Comparison of ENCODE assay signal across 8 cellular contexts in genomic region chr1:212035123-212035834, GRCh38. TPM values are rescaled to one million over a fixed set of nuclear protein-coding genes. Genes with fewer than 3 reads are reported as not detected.
DNase-seq lines count a peak whose midpoint lies in the region; ATAC-seq and TF ChIP-seq lines count a peak whose summit lies in the region.

TSS of gene DTL (plus strand) at chr1:212035748. CDS start at chr1:212035891, 143 bp downstream.
TSS of gene INTS7 (minus strand) at chr1:212035557. CDS start at chr1:212035437, 120 bp downstream.

- intact Hi-C loops in mammary epithelial cell (cut with micrococcal nuclease) = loop anchor here (1.0 to 10.0 kb wide), 7 partner anchors 23 to 460 kb away; partner anchors contain the start of genes LPGAT1 and SLC30A1

- BruUV-seq in mammary epithelial cell (replicated peaks; lab: Mats Ljungman, UMichigan) = TSS peak; percentile 49

- DNase-seq in AG08396 (ENCODE audit: low spot score) (peak; percentile 98), NCI-H2227 (lab: John Stamatoyannopoulos, UW; ENCODE audit: unreplicated experiment) (peak; percentile 100), WERI-Rb-1 (peak; percentile 100), mammary epithelial cell (peak; percentile 99)

- dilution Hi-C loops in mammary epithelial cell (cut with HindIII; ENCODE audit: low sequenced_read_pairs) = no loop called here

- H3K79me2 ChIP-seq in mammary epithelial cell (ENCODE audit: insufficient read depth, low read length) = peaks cover 78% of the 10 kb centered on the region

- H2AFZ ChIP-seq in mammary epithelial cell (ENCODE audit: low read depth, low read length) = peak within 1 kb of the TSS; percentile 96

- ATAC-seq in GM18907 (IDR thresholded peaks at IDR 0.05; ENCODE audit: unreplicated experiment) = peak; percentile 84
- peak; percentile 78 for ATAC-seq in HG03159 (IDR thresholded peaks at IDR 0.05; ENCODE audit: unreplicated experiment)

- WGBS in mammary epithelial cell (ENCODE audit: low coverage, missing lambda C conversion rate) = 2% methylated on average over 41 of the region's 53 CpGs

- H4K20me1 ChIP-seq in mammary epithelial cell (ENCODE audit: insufficient read depth, low read length) = no peaks in the 10 kb centered on the region

- H3K4me2 ChIP-seq in mammary epithelial cell (ENCODE audit: insufficient read depth, low read depth, low read length) = peak within 1 kb of the TSS; percentile 81

- H3K4me1 ChIP-seq in mammary epithelial cell (ENCODE audit: insufficient read depth, low read length) (peaks cover 30% of the 10 kb centered on the region), skeletal muscle tissue (ENCODE audit: control insufficient read depth in 3 of 3, insufficient read depth in 3 of 3, low read length in 3 of 3) (peaks cover 13 to 18% (median 18%) of the 10 kb centered on the region in 3 donors)

- H3K9me3 ChIP-seq in WERI-Rb-1 (ENCODE audit: severe bottlenecking) (no peaks in the 10 kb centered on the region), mammary epithelial cell (replicated peaks; ENCODE audit: insufficient read depth, low read length) (no peaks in the 10 kb centered on the region), iPS-18c (ENCODE audit: control insufficient read depth, insufficient read depth, low read length) (no peaks in the 10 kb centered on the region), skeletal muscle tissue (ENCODE audit: control insufficient read depth in 3 of 3, low read length in 3 of 3) (no peaks in the 10 kb centered on the region)

- H3K9ac ChIP-seq in mammary epithelial cell (ENCODE audit: insufficient read depth, low read length) (peak within 1 kb of the TSS; percentile 100), skeletal muscle tissue (ENCODE audit: low read depth in 1 of 3, low read length in 3 of 3) (peak within 1 kb of the TSS; percentile 81 to 94 (median 84))

- CTCF ChIA-PET in mammary epithelial cell (lab: Charles Lee; ENCODE audit: low non-redundant PET) = interaction anchor here (0.6 to 2.1 kb wide), 16 partner anchors 18 to 708 kb away, joined by 3 to 29 read pairs (median 5); partner anchors contain the start of gene NEK2

- H3K27ac ChIP-seq in WERI-Rb-1 = peak within 1 kb of the TSS; percentile 96
- H3K27ac ChIP-seq in mammary epithelial cell (ENCODE audit: insufficient read depth, low read depth, low read length) = peak within 1 kb of the TSS; percentile 86
- H3K27ac ChIP-seq in skeletal muscle tissue (ENCODE audit: low read depth, low read length) = peak within 1 kb of the TSS; percentile 77

- TF ChIP-seq CTCF in WERI-Rb-1 (IDR thresholded peaks at IDR 0.05; ENCODE audit: low read depth, low read length) = peak; percentile 95
- peak; percentile 77 to 84 for TF ChIP-seq CTCF in mammary epithelial cell (conservative IDR thresholded peaks at IDR 0.05 in 1 of 2, IDR thresholded peaks at IDR 0.05 in 1 of 2; ENCODE audit: extremely low read depth in 1 of 2, insufficient read depth in 1 of 2, low read depth in 1 of 2, low read length in 2 of 2)

- H3K27me3 ChIP-seq in WERI-Rb-1 (ENCODE audit: insufficient read depth, low read depth, severe bottlenecking) = no peaks in the 10 kb centered on the region
- no peaks in the 10 kb centered on the region for H3K27me3 ChIP-seq in mammary epithelial cell (ENCODE audit: insufficient read depth, low read length)
- no peaks in the 10 kb centered on the region for H3K27me3 ChIP-seq in skeletal muscle tissue (ENCODE audit: control insufficient read depth in 3 of 3, insufficient read depth in 3 of 3, low read length in 3 of 3)

- H3K36me3 ChIP-seq in WERI-Rb-1 (peaks cover 59% of the 10 kb centered on the region), mammary epithelial cell (ENCODE audit: insufficient read depth, low read length) (no peaks in the 10 kb centered on the region), skeletal muscle tissue (ENCODE audit: control insufficient read depth in 3 of 3, insufficient read depth in 3 of 3, low read length in 3 of 3) (no peaks in the 10 kb centered on the region)

- in situ Hi-C loops in mammary epithelial cell (cut with MboI; ENCODE audit: low sequenced_read_pairs in 2 of 2) = loop anchor here in 1 of 2 donors (25.0 kb wide), 1 partner anchor 348 kb away; the partner anchor contains the start of gene NEK2

- peak within 1 kb of the TSS; percentile 93 for H3K4me3 ChIP-seq in WERI-Rb-1 (ENCODE audit: low read depth, low read length)
- peak within 1 kb of the TSS; percentile 89 to 98 (median 95) for H3K4me3 ChIP-seq in mammary epithelial cell (replicated peaks in 1 of 3; ENCODE audit: insufficient read depth in 1 of 3, low read depth in 2 of 3, low read length in 3 of 3)
- H3K4me3 ChIP-seq in iPS-18c (ENCODE audit: insufficient read depth, low read depth, low read length) = peak within 1 kb of the TSS; percentile 60
- H3K4me3 ChIP-seq in skeletal muscle tissue (ENCODE audit: low read length in 3 of 3) = peak within 1 kb of the TSS; percentile 94 to 99 (median 97)

RNA-seq across cellular contexts. Expression of gene DTL, which starts in this region (rescaled TPM):
- total RNA-seq in mammary epithelial cell (10 to 100 TPM in 1 of 2 donors, 1 to 10 TPM in 1; 3.2 to 24.6 TPM), skeletal muscle tissue (7.8 TPM)
- 46.9 TPM for polyA plus RNA-seq in mammary epithelial cell
- polyA minus RNA-seq in mammary epithelial cell = 76.5 TPM

RNA-seq across cellular contexts. Expression of gene INTS7, which starts in this region (rescaled TPM):
- total RNA-seq in mammary epithelial cell = 10 to 100 TPM; 16.8 to 24.3 TPM
- 21.8 TPM for polyA plus RNA-seq in mammary epithelial cell
- 58.8 TPM for polyA minus RNA-seq in mammary epithelial cell
- total RNA-seq in skeletal muscle tissue = 23.0 TPM

Comparison
In these comparisons a context has a peak if more than half of its experiments do, and no peak if none do; other contexts are left out.
1. Peak in every context shown above with its lines: DNase-seq, ATAC-seq, H3K4me3 ChIP-seq and H3K27ac ChIP-seq.